Comparison of ENCODE assay signal across 1 cellular context in the genomic region with DNA sequence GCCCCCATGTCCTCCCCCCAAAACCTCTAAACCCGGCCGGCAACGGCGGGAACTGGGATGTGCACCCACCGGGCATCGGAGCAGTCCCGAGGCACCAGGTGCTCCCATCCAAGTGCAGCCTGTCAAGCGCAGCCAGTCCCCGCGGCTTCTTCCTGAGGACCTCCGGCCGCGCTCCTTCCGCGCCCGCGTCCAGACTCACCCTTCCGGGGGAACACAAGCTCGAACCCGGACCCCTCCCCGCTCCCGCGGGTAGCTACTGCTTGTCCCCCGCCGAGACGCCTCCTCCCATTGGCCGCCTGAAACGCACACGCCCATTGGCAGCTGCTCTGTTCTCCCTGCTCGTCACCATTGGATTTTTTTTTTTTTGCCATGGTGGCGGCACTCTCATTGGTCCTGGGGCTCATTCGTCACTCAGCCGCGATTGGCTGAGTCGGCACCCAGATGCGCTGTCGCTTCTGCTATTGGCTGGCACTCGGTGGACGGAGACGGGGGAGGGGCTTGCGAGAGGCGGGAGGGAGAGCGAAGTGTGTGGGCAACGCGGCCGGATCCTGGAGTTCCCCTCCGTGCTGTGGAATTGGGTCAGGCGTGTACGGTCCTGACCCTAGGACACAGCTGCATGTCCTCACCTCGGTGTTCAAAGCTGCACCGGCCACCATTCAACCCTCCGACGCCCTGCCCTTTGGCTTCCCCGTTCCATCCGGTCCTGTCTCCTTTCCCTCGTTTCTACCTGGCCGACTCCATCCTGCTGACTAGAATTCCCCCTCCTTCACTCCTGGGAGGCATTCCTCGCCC.
TF ChIP-seq lines count a peak whose summit lies in the region.

A gene (minus strand): TSS at position 262 of the 792 bp plus-strand sequence. CDS start 2,166 bp downstream, outside the sequence.

TF ChIP-seq in HepG2, 621 proteins besides CTCF, POLR2A, EP300 and RAD21 (continued from another document and continues in another):
- TF ChIP-seq, protein P1, sequence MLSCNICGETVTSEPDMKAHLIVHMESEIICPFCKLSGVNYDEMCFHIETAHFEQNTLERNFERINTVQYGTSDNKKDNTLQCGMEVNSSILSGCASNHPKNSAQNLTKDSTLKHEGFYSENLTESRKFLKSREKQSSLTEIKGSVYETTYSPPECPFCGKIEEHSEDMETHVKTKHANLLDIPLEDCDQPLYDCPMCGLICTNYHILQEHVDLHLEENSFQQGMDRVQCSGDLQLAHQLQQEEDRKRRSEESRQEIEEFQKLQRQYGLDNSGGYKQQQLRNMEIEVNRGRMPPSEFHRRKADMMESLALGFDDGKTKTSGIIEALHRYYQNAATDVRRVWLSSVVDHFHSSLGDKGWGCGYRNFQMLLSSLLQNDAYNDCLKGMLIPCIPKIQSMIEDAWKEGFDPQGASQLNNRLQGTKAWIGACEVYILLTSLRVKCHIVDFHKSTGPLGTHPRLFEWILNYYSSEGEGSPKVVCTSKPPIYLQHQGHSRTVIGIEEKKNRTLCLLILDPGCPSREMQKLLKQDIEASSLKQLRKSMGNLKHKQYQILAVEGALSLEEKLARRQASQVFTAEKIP (CRISPR knock-in tag; IDR thresholded peaks at IDR 0.05; ENCODE audit: borderline replicate concordance), result no peak
- TF ChIP-seq, protein P2, sequence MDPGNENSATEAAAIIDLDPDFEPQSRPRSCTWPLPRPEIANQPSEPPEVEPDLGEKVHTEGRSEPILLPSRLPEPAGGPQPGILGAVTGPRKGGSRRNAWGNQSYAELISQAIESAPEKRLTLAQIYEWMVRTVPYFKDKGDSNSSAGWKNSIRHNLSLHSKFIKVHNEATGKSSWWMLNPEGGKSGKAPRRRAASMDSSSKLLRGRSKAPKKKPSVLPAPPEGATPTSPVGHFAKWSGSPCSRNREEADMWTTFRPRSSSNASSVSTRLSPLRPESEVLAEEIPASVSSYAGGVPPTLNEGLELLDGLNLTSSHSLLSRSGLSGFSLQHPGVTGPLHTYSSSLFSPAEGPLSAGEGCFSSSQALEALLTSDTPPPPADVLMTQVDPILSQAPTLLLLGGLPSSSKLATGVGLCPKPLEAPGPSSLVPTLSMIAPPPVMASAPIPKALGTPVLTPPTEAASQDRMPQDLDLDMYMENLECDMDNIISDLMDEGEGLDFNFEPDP (CRISPR knock-in tag; conservative IDR thresholded peaks at IDR 0.05), result no peak
- TF ChIP-seq ZNF264 (CRISPR knock-in tag; IDR thresholded peaks at IDR 0.05) (0 out of 2 replicates have a peak, but pooled peaks have one; percentile 83), NAIF1 (CRISPR knock-in tag; IDR thresholded peaks at IDR 0.05; ENCODE audit: borderline replicate concordance) (peak; percentile 63; the same call in 1 of the 2 replicates), HDAC2 (CRISPR knock-in tag; IDR thresholded peaks at IDR 0.05) (peak; percentile 52), ZSCAN12 (CRISPR knock-in tag; IDR thresholded peaks at IDR 0.05) (peak; percentile 36; the same call in 1 of the 2 replicates), ZBTB7A (CRISPR knock-in tag; IDR thresholded peaks at IDR 0.05) (peak; percentile 42; the same call in 1 of the 2 replicates), ZNF749 (CRISPR knock-in tag; IDR thresholded peaks at IDR 0.05; ENCODE audit: borderline replicate concordance) (no peak), CHCHD3 (CRISPR knock-in tag; IDR thresholded peaks at IDR 0.05) (0 out of 2 replicates have a peak, but pooled peaks have one; percentile 23), NFKB2 (CRISPR knock-in tag; IDR thresholded peaks at IDR 0.05; ENCODE audit: borderline replicate concordance) (peak; percentile 59; the same call in 1 of the 2 replicates), ZNF724P (CRISPR knock-in tag; IDR thresholded peaks at IDR 0.05; ENCODE audit: borderline replicate concordance) (peak; percentile 15; the same call in 1 of the 2 replicates), FOXA3 (CRISPR knock-in tag; IDR thresholded peaks at IDR 0.05) (0 out of 2 replicates have a peak, but pooled peaks have one; percentile 14), KDM1A (CRISPR knock-in tag; IDR thresholded peaks at IDR 0.05) (no peak), MAZ (IDR thresholded peaks at IDR 0.05; ENCODE audit: borderline replicate concordance, low read depth, low read length) (peak; percentile 82; the same call in 1 of the 2 replicates), MAZ (CRISPR knock-in tag; IDR thresholded peaks at IDR 0.05; ENCODE audit: low read depth) (peak; percentile 81), ZNF569 (CRISPR knock-in tag; IDR thresholded peaks at IDR 0.05; ENCODE audit: borderline replicate concordance) (no peak), SP1 (IDR thresholded peaks at IDR 0.05) (no peak), SP1 (CRISPR knock-in tag; IDR thresholded peaks at IDR 0.05) (peak; percentile 82), ZFY (CRISPR knock-in tag; IDR thresholded peaks at IDR 0.05) (peak; percentile 67), GABPB1 (CRISPR knock-in tag; IDR thresholded peaks at IDR 0.05) (peak; percentile 88), RARA (CRISPR knock-in tag; IDR thresholded peaks at IDR 0.05) (0 out of 2 replicates have a peak, but pooled peaks have one; percentile 4), ZFP1 (CRISPR knock-in tag; IDR thresholded peaks at IDR 0.05) (peak; percentile 27; the same call in 1 of the 2 replicates), NR2C2 (CRISPR knock-in tag; IDR thresholded peaks at IDR 0.05; ENCODE audit: borderline replicate concordance) (peak; percentile 48; the same call in 1 of the 2 replicates), THAP11 (CRISPR knock-in tag; IDR thresholded peaks at IDR 0.05) (peak; percentile 85), KDM5A (IDR thresholded peaks at IDR 0.05; ENCODE audit: borderline replicate concordance, low read length) (peak; percentile 66), ZFX (CRISPR knock-in tag; IDR thresholded peaks at IDR 0.05; ENCODE audit: low read depth) (peak; percentile 69; the same call in 1 of the 2 replicates), ZBTB38 (CRISPR knock-in tag; IDR thresholded peaks at IDR 0.05) (0 out of 2 replicates have a peak, but pooled peaks have one; percentile 50), ZNF792 (CRISPR knock-in tag; IDR thresholded peaks at IDR 0.05) (peak; percentile 25; the same call in 1 of the 2 replicates), ATF1 (CRISPR knock-in tag; IDR thresholded peaks at IDR 0.05) (peak; percentile 98), ZNF678 (CRISPR knock-in tag; IDR thresholded peaks at IDR 0.05) (0 out of 2 replicates have a peak, but pooled peaks have one; percentile 4), CCDC6 (CRISPR knock-in tag; IDR thresholded peaks at IDR 0.05) (peak; percentile 65), TAF15 (IDR thresholded peaks at IDR 0.05; ENCODE audit: low read depth, low read length, poor library complexity, severe bottlenecking) (peak; percentile 34), SRY (CRISPR knock-in tag; IDR thresholded peaks at IDR 0.05) (peak; percentile 54; the same call in 1 of the 2 replicates), NR2F2 (IDR thresholded peaks at IDR 0.05; ENCODE audit: borderline replicate concordance, low read depth) (no peak; the same call in 1 of the 2 replicates)
- TF ChIP-seq, protein P3, sequence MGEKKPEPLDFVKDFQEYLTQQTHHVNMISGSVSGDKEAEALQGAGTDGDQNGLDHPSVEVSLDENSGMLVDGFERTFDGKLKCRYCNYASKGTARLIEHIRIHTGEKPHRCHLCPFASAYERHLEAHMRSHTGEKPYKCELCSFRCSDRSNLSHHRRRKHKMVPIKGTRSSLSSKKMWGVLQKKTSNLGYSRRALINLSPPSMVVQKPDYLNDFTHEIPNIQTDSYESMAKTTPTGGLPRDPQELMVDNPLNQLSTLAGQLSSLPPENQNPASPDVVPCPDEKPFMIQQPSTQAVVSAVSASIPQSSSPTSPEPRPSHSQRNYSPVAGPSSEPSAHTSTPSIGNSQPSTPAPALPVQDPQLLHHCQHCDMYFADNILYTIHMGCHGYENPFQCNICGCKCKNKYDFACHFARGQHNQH (CRISPR knock-in tag; IDR thresholded peaks at IDR 0.05), result peak; percentile 36; the same call in 1 of the 2 replicates
- TF ChIP-seq, protein P4, sequence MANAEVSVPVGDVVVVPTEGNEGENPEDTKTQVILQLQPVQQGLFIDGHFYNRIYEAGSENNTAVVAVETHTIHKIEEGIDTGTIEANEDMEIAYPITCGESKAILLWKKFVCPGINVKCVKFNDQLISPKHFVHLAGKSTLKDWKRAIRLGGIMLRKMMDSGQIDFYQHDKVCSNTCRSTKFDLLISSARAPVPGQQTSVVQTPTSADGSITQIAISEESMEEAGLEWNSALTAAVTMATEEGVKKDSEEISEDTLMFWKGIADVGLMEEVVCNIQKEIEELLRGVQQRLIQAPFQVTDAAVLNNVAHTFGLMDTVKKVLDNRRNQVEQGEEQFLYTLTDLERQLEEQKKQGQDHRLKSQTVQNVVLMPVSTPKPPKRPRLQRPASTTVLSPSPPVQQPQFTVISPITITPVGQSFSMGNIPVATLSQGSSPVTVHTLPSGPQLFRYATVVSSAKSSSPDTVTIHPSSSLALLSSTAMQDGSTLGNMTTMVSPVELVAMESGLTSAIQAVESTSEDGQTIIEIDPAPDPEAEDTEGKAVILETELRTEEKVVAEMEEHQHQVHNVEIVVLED (CRISPR knock-in tag; IDR thresholded peaks at IDR 0.05; ENCODE audit: borderline replicate concordance), result peak; percentile 38
- TF ChIP-seq, protein P5, sequence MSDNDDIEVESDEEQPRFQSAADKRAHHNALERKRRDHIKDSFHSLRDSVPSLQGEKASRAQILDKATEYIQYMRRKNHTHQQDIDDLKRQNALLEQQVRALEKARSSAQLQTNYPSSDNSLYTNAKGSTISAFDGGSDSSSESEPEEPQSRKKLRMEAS (IDR thresholded peaks at IDR 0.05), result peak; percentile 95
- TF ChIP-seq, protein P6, sequence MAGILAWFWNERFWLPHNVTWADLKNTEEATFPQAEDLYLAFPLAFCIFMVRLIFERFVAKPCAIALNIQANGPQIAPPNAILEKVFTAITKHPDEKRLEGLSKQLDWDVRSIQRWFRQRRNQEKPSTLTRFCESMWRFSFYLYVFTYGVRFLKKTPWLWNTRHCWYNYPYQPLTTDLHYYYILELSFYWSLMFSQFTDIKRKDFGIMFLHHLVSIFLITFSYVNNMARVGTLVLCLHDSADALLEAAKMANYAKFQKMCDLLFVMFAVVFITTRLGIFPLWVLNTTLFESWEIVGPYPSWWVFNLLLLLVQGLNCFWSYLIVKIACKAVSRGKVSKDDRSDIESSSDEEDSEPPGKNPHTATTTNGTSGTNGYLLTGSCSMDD (CRISPR knock-in tag; IDR thresholded peaks at IDR 0.05), result no peak
- TF ChIP-seq, protein P7, sequence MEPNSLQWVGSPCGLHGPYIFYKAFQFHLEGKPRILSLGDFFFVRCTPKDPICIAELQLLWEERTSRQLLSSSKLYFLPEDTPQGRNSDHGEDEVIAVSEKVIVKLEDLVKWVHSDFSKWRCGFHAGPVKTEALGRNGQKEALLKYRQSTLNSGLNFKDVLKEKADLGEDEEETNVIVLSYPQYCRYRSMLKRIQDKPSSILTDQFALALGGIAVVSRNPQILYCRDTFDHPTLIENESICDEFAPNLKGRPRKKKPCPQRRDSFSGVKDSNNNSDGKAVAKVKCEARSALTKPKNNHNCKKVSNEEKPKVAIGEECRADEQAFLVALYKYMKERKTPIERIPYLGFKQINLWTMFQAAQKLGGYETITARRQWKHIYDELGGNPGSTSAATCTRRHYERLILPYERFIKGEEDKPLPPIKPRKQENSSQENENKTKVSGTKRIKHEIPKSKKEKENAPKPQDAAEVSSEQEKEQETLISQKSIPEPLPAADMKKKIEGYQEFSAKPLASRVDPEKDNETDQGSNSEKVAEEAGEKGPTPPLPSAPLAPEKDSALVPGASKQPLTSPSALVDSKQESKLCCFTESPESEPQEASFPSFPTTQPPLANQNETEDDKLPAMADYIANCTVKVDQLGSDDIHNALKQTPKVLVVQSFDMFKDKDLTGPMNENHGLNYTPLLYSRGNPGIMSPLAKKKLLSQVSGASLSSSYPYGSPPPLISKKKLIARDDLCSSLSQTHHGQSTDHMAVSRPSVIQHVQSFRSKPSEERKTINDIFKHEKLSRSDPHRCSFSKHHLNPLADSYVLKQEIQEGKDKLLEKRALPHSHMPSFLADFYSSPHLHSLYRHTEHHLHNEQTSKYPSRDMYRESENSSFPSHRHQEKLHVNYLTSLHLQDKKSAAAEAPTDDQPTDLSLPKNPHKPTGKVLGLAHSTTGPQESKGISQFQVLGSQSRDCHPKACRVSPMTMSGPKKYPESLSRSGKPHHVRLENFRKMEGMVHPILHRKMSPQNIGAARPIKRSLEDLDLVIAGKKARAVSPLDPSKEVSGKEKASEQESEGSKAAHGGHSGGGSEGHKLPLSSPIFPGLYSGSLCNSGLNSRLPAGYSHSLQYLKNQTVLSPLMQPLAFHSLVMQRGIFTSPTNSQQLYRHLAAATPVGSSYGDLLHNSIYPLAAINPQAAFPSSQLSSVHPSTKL (CRISPR knock-in tag; IDR thresholded peaks at IDR 0.05), result 0 out of 2 replicates have a peak, but pooled peaks have one; percentile 19
- TF ChIP-seq, protein P8, sequence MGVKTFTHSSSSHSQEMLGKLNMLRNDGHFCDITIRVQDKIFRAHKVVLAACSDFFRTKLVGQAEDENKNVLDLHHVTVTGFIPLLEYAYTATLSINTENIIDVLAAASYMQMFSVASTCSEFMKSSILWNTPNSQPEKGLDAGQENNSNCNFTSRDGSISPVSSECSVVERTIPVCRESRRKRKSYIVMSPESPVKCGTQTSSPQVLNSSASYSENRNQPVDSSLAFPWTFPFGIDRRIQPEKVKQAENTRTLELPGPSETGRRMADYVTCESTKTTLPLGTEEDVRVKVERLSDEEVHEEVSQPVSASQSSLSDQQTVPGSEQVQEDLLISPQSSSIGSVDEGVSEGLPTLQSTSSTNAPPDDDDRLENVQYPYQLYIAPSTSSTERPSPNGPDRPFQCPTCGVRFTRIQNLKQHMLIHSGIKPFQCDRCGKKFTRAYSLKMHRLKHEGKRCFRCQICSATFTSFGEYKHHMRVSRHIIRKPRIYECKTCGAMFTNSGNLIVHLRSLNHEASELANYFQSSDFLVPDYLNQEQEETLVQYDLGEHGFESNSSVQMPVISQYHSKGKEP (CRISPR knock-in tag; IDR thresholded peaks at IDR 0.05), result 0 out of 2 replicates have a peak, but pooled peaks have one; percentile 46
- TF ChIP-seq, protein P9, sequence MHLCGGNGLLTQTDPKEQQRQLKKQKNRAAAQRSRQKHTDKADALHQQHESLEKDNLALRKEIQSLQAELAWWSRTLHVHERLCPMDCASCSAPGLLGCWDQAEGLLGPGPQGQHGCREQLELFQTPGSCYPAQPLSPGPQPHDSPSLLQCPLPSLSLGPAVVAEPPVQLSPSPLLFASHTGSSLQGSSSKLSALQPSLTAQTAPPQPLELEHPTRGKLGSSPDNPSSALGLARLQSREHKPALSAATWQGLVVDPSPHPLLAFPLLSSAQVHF (CRISPR knock-in tag; IDR thresholded peaks at IDR 0.05), result 0 out of 2 replicates have a peak, but pooled peaks have one; percentile 57
- TF ChIP-seq, protein P10, sequence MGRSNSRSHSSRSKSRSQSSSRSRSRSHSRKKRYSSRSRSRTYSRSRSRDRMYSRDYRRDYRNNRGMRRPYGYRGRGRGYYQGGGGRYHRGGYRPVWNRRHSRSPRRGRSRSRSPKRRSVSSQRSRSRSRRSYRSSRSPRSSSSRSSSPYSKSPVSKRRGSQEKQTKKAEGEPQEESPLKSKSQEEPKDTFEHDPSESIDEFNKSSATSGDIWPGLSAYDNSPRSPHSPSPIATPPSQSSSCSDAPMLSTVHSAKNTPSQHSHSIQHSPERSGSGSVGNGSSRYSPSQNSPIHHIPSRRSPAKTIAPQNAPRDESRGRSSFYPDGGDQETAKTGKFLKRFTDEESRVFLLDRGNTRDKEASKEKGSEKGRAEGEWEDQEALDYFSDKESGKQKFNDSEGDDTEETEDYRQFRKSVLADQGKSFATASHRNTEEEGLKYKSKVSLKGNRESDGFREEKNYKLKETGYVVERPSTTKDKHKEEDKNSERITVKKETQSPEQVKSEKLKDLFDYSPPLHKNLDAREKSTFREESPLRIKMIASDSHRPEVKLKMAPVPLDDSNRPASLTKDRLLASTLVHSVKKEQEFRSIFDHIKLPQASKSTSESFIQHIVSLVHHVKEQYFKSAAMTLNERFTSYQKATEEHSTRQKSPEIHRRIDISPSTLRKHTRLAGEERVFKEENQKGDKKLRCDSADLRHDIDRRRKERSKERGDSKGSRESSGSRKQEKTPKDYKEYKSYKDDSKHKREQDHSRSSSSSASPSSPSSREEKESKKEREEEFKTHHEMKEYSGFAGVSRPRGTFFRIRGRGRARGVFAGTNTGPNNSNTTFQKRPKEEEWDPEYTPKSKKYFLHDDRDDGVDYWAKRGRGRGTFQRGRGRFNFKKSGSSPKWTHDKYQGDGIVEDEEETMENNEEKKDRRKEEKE (IDR thresholded peaks at IDR 0.05), result no peak
